In the genomic region with DNA sequence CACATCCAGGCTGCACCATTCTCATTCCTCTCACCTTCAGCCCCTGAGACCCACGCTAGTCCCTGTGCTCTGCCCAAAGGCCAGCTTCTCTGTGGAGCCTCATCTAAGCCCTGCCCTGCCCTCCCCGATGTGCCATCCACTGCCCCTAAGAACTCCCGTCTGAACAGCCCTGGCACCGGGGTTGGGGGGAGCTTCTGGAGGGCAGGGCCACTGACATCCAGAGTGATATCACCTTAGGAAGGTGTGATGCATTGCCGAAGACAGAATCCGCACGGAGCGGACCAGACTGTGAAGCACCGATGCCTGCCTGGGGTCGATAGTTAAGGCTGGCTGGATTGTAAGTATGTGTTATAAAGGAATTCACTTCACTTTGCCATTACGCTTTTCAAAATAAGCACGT, we compare ENCODE assay signal across 35 cellular contexts.
"Had no signal": no experiment of that assay in that cellular context is flagged by ENCODE, and none has a peak within 500 bp of the region (broad histone marks: within the 10 kb centered on the region; RNA-seq: fewer than 3 reads in every experiment).

No MANE protein-coding gene starts in this region.

- H3K4me3 Mint-ChIP-seq: activated B cell treated with CpG ODN at 0.5 μM for 24 hours; activated CD4-positive, alpha-beta memory T cell treated with anti-CD3 and anti-CD28 coated beads for 36 hours; activated naive CD8-positive, alpha-beta T cell treated with anti-CD3 and anti-CD28 coated beads for 36 hours; activated T-cell treated with anti-CD3 and anti-CD28 coated beads, Interleukin-2, amount 50 U/mL, for 4 hours; activated T-helper 1 cell treated with anti-CD3 and anti-CD28 coated beads, Interleukin-12 subunit alpha, Interleukin-12 subunit beta, Interleukin-2, Interleukin-4 antibody, amounts not matched to agents 30 ng/mL and 10 ng/mL and 1 ng/mL, durations not matched to agents 14 hours and 24 hours and 36 hours had no signal

- H3K36me3 Mint-ChIP-seq: activated CD4-positive, alpha-beta memory T cell treated with anti-CD3 and anti-CD28 coated beads for 36 hours; activated naive CD8-positive, alpha-beta T cell treated with anti-CD3 and anti-CD28 coated beads for 36 hours had no signal

- H3K4me1 ChIP-seq: Peyer's patch, SJSA1 had no signal

- H3K27ac Mint-ChIP-seq: activated B cell treated with CpG ODN at 0.5 μM for 24 hours; activated CD4-positive, alpha-beta memory T cell treated with anti-CD3 and anti-CD28 coated beads for 36 hours; activated naive CD8-positive, alpha-beta T cell treated with anti-CD3 and anti-CD28 coated beads for 36 hours; activated T-helper 1 cell treated with anti-CD3 and anti-CD28 coated beads, Interleukin-12 subunit alpha, Interleukin-12 subunit beta, Interleukin-2, Interleukin-4 antibody, amounts not matched to agents 30 ng/mL and 10 ng/mL and 1 ng/mL, durations not matched to agents 14 hours and 24 hours and 36 hours had no signal

- H3K36me3 ChIP-seq: brain microvascular endothelial cell, MG63, Peyer's patch, SJSA1 had no signal

- H3K4me3 ChIP-seq: MG63, Peyer's patch, SJSA1 had no signal

- H3K9me3 Mint-ChIP-seq: activated CD4-positive, alpha-beta memory T cell treated with anti-CD3 and anti-CD28 coated beads for 36 hours; activated naive CD8-positive, alpha-beta T cell treated with anti-CD3 and anti-CD28 coated beads for 36 hours; activated T-cell treated with anti-CD3 and anti-CD28 coated beads, Interleukin-2, amount 50 U/mL, for 4 hours; activated T-helper 1 cell treated with anti-CD3 and anti-CD28 coated beads, Interleukin-12 subunit alpha, Interleukin-12 subunit beta, Interleukin-2, Interleukin-4 antibody, amounts not matched to agents 30 ng/mL and 10 ng/mL and 1 ng/mL, durations not matched to agents 14 hours and 24 hours and 36 hours had no signal

- H3K4me1 Mint-ChIP-seq: activated B cell treated with CpG ODN at 0.5 μM for 24 hours; activated naive CD8-positive, alpha-beta T cell treated with anti-CD3 and anti-CD28 coated beads for 36 hours had no signal

- H3K27ac ChIP-seq: brain microvascular endothelial cell, Peyer's patch, SJSA1, VCaP had no signal

- H3K27me3 Mint-ChIP-seq: activated B cell treated with CpG ODN at 0.5 μM for 24 hours; activated CD4-positive, alpha-beta memory T cell treated with anti-CD3 and anti-CD28 coated beads for 36 hours; activated naive CD8-positive, alpha-beta T cell treated with anti-CD3 and anti-CD28 coated beads for 36 hours had no signal

- H3K27me3 ChIP-seq: brain microvascular endothelial cell, MG63, Peyer's patch, SJSA1 had no signal

- ATAC-seq: activated T-cell treated with anti-CD3 and anti-CD28 coated beads, Interleukin-2, amount 50 U/mL, for 4 hours; PC-3 had no signal

- DNase-seq: activated B cell treated with CpG ODN at 0.5 μM for 24 hours; activated CD4-positive, alpha-beta memory T cell treated with anti-CD3 and anti-CD28 coated beads for 36 hours; activated CD4-positive, alpha-beta T cell treated with anti-CD3 and anti-CD28 coated beads for 4 hours; activated CD4-positive, alpha-beta T cell treated with anti-CD3 and anti-CD28 coated beads, Interleukin-2, amount 50 U/mL, for 1 hour; activated CD4-positive, CD25-positive, alpha-beta regulatory T cell treated with anti-CD3 and anti-CD28 coated beads, Interleukin-2, amount 50 U/mL, for 72 hours; activated CD8-positive, alpha-beta memory T cell treated with anti-CD3 and anti-CD28 coated beads, Interleukin-2, amount 50 U/mL, for 4 hours; activated naive CD4-positive, alpha-beta T cell; activated naive CD4-positive, alpha-beta T cell treated with anti-CD3 and anti-CD28 coated beads, Interleukin-2, amount 50 U/mL, for 16 hours; activated naive CD8-positive, alpha-beta T cell treated with anti-CD3 and anti-CD28 coated beads for 36 hours; activated T-cell treated with anti-CD3 and anti-CD28 coated beads for 4 hours; activated T-cell treated with anti-CD3 and anti-CD28 coated beads, Interleukin-2, amount 50 U/mL, for 4 hours; amniotic stem cell; brain microvascular endothelial cell; central memory CD4-positive, alpha-beta T cell; Kasumi-1; KG1; MG63; MV-4-11; NCI-H1436 treated with DMSO at 0.1 percent for 48 hours; NCI-H1694 treated with DMSO at 0.1 percent for 48 hours; NCI-H2029; NCI-H510A; NCI-H526; NCI-H748 treated with DMSO at 0.1 percent for 48 hours; NK-92 treated with Interleukin-12 subunit alpha and Interleukin-12 subunit beta, amount 100 ng/mL, for 24 hours; PC-3; Peyer's patch; RPMI8226; SW 1271; T-helper 1 cell; T-helper 2 cell; T-helper 9 cell had no signal
